Comparison of ENCODE assay signal across 18 cellular contexts in the genomic region with DNA sequence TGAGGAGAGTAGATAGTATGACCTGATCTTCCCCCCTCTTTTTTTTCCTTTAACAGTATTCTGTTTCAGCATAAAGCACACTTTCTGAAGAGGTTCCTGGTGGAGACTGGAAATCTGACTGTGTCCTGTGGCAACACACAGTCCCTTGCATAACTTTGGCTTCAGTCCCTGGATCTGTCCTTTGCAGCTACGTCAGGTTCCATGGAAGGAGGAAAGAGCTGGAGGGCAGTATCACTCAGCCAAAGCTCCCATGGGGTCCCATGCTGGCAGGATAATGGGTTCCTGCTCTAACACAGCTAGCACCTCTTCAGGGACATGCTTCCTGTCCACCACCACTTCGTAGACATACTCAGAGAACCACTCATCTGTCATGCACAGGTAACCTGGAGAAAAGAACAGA. TPM values are rescaled to one million over a fixed set of nuclear protein-coding genes. Genes with fewer than 3 reads are reported as not detected.
DNase-seq lines count a peak whose midpoint lies in the region; ATAC-seq and TF ChIP-seq lines count a peak whose summit lies in the region.
"Had no signal": no experiment of that assay in that cellular context is flagged by ENCODE, and none has a peak within 500 bp of the region (broad histone marks: within the 10 kb centered on the region; RNA-seq: fewer than 3 reads in every experiment).

No MANE protein-coding gene starts in this region.

- no peak overlapping the region for H3K9ac ChIP-seq in GM23248

- no peaks in the 10 kb centered on the region for H4K20me1 ChIP-seq in GM23248 (ENCODE audit: insufficient read depth)

- no peak overlapping the region for H3K27ac ChIP-seq in gastroesophageal sphincter
- no peak overlapping the region for H3K27ac ChIP-seq in gastrocnemius medialis
- no peak overlapping the region for H3K27ac ChIP-seq in GM23248
- H3K27ac ChIP-seq: RWPE1 had no signal

- H3F3A ChIP-seq in GM23248 (ENCODE audit: insufficient read depth): peaks cover 20% of the 10 kb centered on the region

- peak; percentile 40 for DNase-seq in fibroblast of gingiva (ENCODE audit: low read depth)
- peak; percentile 76 for DNase-seq in left lobe of liver (ENCODE audit: low spot score)
- DNase-seq in gastrocnemius medialis: peak; percentile 20 to 51
- DNase-seq in putamen (ENCODE audit: low spot score): no peak
- DNase-seq in GM23248: no peak
- DNase-seq in NCI-H510A treated with DMSO at 0.1 percent for 48 hours (lab: John Stamatoyannopoulos, UW): no peak
- DNase-seq: BE2C; CD4-positive, CD25-positive, alpha-beta regulatory T cell; EL; GF-D8; NCI-H1092 treated with DMSO at 0.1 percent for 48 hours; NCI-H1436 treated with DMSO at 0.1 percent for 48 hours; NCI-H1930 had no signal

- no peaks in the 10 kb centered on the region for H3K9me2 ChIP-seq in GM23248 (ENCODE audit: insufficient read depth)

- peaks cover 0 to 74% of the 10 kb centered on the region in 2 donors for H3K36me3 ChIP-seq in gastroesophageal sphincter
- peaks cover 0 to 20% of the 10 kb centered on the region in 2 donors for H3K36me3 ChIP-seq in gastrocnemius medialis
- H3K36me3 ChIP-seq in GM23248 (ENCODE audit: low read depth): peaks cover 14% of the 10 kb centered on the region; the same call in 1 of the 2 replicates

- 86 to 94% methylated on average over 1 to 2 of the region's 2 CpGs for WGBS in gastroesophageal sphincter (ENCODE audit: low coverage in 1 of 2), 2 donors
- 93 to 100% methylated on average over 2 of the region's 2 CpGs for WGBS in GM23248 (ENCODE audit: low coverage in 1 of 2, low lambda C conversion rate in 2 of 2, missing lambda C conversion rate in 2 of 2), 2 experiments

- H3K27me3 ChIP-seq in gastroesophageal sphincter: no peaks in the 10 kb centered on the region
- H3K27me3 ChIP-seq in gastrocnemius medialis: no peaks in the 10 kb centered on the region
- H3K27me3 ChIP-seq in GM23248 (replicated peaks; ENCODE audit: insufficient read depth): no peaks in the 10 kb centered on the region
- H3K27me3 ChIP-seq: BE2C had no signal

- H3K9me3 ChIP-seq in gastroesophageal sphincter (no peaks in the 10 kb centered on the region), gastrocnemius medialis (no peaks in the 10 kb centered on the region), GM23248 (ENCODE audit: low read depth) (no peaks in the 10 kb centered on the region)
- H3K9me3 ChIP-seq: BE2C had no signal

- no peak overlapping the region for H3K4me2 ChIP-seq in GM23248 (ENCODE audit: unreplicated experiment)

- no peak for TF ChIP-seq CTCF in gastroesophageal sphincter (IDR thresholded peaks at IDR 0.05)
- TF ChIP-seq CTCF in gastrocnemius medialis (IDR thresholded peaks at IDR 0.05 in 4 of 5, conservative IDR thresholded peaks at IDR 0.05 in 1 of 5): no peak

- intact Hi-C loops in gastrocnemius medialis (cut with DNase I; ENCODE audit: low total_unique reads): no loop called here

- TF ChIP-seq EP300 in gastroesophageal sphincter (IDR thresholded peaks at IDR 0.05): no peak

- TF ChIP-seq POLR2A in gastroesophageal sphincter (IDR thresholded peaks at IDR 0.05) (no peak), gastrocnemius medialis (IDR thresholded peaks at IDR 0.05) (no peak)

- H2AFZ ChIP-seq in GM23248: no peak overlapping the region

- H3K4me3 ChIP-seq in gastroesophageal sphincter: no peak overlapping the region
- H3K4me3 ChIP-seq in gastrocnemius medialis: no peak overlapping the region
- H3K4me3 ChIP-seq in GM23248: no peak overlapping the region
- H3K4me3 ChIP-seq: K562 had no signal

- H3K79me2 ChIP-seq in GM23248 (ENCODE audit: insufficient read depth): no peaks in the 10 kb centered on the region

- peak; percentile 73 for ATAC-seq in gastroesophageal sphincter
- peak; percentile 97 for ATAC-seq in left lobe of liver
- peak; percentile 78 to 82 for ATAC-seq in gastrocnemius medialis
- ATAC-seq: K562 had no signal

- H3K4me1 ChIP-seq in gastroesophageal sphincter (no peaks in the 10 kb centered on the region), gastrocnemius medialis (peaks cover under 1 to 10% of the 10 kb centered on the region in 2 donors), GM23248 (ENCODE audit: insufficient read depth) (peaks cover 14% of the 10 kb centered on the region)
- H3K4me1 ChIP-seq: BE2C had no signal

- in situ Hi-C loops in gastrocnemius medialis (cut with MboI; ENCODE audit: low sequenced_read_pairs in 4 of 4) (no loop called here), GM23248 (cut with MboI) (no loop called here)

RNA-seq across cellular contexts. Expression of a gene that starts 13.3 kb away (rescaled TPM):
- total RNA-seq in gastroesophageal sphincter (under 1 TPM; under 0.01 to 0.22 (median 0.09) TPM), left lobe of liver (0.13 TPM), gastrocnemius medialis (under 1 TPM in 2 of 4 donors, not detected in 2; 0.35 to 0.46 TPM)
- total RNA-seq in GM23248 (2014; rRNA removed; shearing (Covaris generic)): not detected in 2 replicates
- 0.03 and 0.05 TPM in 2 replicates for polyA plus RNA-seq in GM23248 (2016; fragmentation: Nextera tagmentation; extraction: Ambion mirVana)
- total RNA-seq: A673, NCI-H460 had no signal

RNA-seq across cellular contexts. Expression of a gene that starts 43.0 kb away (rescaled TPM):
- total RNA-seq in gastroesophageal sphincter (10 to 100 TPM; 17.8 to 29.3 (median 20.7) TPM), left lobe of liver (8.1 TPM), gastrocnemius medialis (10 to 100 TPM in 3 of 4 donors, 1 to 10 TPM in 1; 7.4 to 17.7 (median 16.7) TPM)
- 17.3 and 18.8 TPM in 2 replicates for total RNA-seq in GM23248 (2014; rRNA removed; shearing (Covaris generic))
- polyA plus RNA-seq in GM23248 (2016; fragmentation: Nextera tagmentation; extraction: Ambion mirVana): 22.4 and 22.9 TPM in 2 replicates

Comparison
In these comparisons a context has a peak if more than half of its experiments do, and no peak if none do; other contexts are left out.
1. DNase-seq: peak in fibroblast of gingiva (single experiment), left lobe of liver (single experiment) and gastrocnemius medialis (2 of 2); none in putamen (single experiment), GM23248 (single experiment) and NCI-H510A treated with DMSO at 0.1 percent for 48 hours (single experiment).
2. Peak in every context shown above with its lines, with median percentiles within 50 percentile points of each other: ATAC-seq.